ENCODE assay signal across 27 cellular contexts in the genomic region with DNA sequence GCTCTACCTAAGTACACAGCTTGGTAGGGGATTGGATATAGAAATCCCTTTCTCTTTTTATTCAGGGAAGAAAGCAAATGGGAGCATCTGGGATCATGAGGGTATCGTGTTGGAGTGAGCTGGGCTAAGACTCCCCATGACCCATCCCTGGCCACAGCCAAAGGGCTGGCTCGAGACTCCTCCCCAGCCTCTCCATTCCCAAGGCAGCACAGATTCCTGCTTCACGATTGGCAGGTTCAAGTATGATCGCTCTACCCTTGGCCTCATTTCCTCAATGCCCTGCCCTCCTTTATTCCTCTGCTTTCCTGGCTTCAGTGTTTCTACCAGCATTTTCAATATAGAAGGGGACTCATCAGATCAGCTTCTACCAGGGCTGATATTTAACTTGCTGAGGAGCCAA.
A peak's percentile ranks its signal among the peaks of the same experiment; 100 is the strongest.
DNase-seq lines count a peak whose midpoint lies in the region; ATAC-seq, FAIRE-seq and TF ChIP-seq lines count a peak whose summit lies in the region.
"Had no signal": no experiment of that assay in that cellular context is flagged by ENCODE, and none has a peak within 500 bp of the region (broad histone marks: within the 10 kb centered on the region; RNA-seq: fewer than 3 reads in every experiment).

No MANE protein-coding gene starts in this region.

- H3K9me3 ChIP-seq in cardiac muscle cell (ENCODE audit: low read depth) (no peaks in the 10 kb centered on the region), heart right ventricle (no peaks in the 10 kb centered on the region), small intestine (ENCODE audit: control insufficient read depth, low read depth) (no peaks in the 10 kb centered on the region)
- H3K9me3 ChIP-seq: A549, BE2C, HAP-1 had no signal

- 75 to 77% methylated on average over 4 of the region's 4 CpGs for WGBS in heart right ventricle, 2 donors
- WGBS in small intestine, 3 donors, result 69 to 82% (median 74%) methylated on average over 4 of the region's 4 CpGs

- ATAC-seq in heart right ventricle (no peak), WTC11 (peak; percentile 64), left colon (peak; percentile 70), HG02763 (IDR thresholded peaks at IDR 0.05; ENCODE audit: unreplicated experiment) (no peak)
- ATAC-seq: A549 had no signal

- H3K27ac ChIP-seq in cardiac muscle cell, result peak overlapping the region; percentile 99
- no peak overlapping the region for H3K27ac ChIP-seq in heart right ventricle
- H3K27ac ChIP-seq in small intestine (ENCODE audit: low read depth in 1 of 2, low read length in 1 of 2), result no peak overlapping the region
- H3K27ac ChIP-seq: A549; BLaER1 treated with 17β-estradiol and CSF1 and Interleukin-3, amounts not matched to agents 10 nM and 100 nM; GM23248 had no signal

- H3K4me3 ChIP-seq in cardiac muscle cell (no peak overlapping the region), heart right ventricle (no peak overlapping the region), small intestine (ENCODE audit: low read depth in 1 of 2, low read length in 2 of 2) (no peak overlapping the region)
- H3K4me3 ChIP-seq: A549; BLaER1 treated with 17β-estradiol and CSF1 and Interleukin-3, amounts not matched to agents 10 nM and 100 nM; GM23248; HAP-1 had no signal

- H3K4me1 Mint-ChIP-seq in WTC11, result peaks cover 8% of the 10 kb centered on the region; the same call in 1 of the 2 replicates
- H3K4me1 Mint-ChIP-seq in progenitor cell of endocrine pancreas (ENCODE audit: low read depth), result peaks cover 38% of the 10 kb centered on the region
- H3K4me1 Mint-ChIP-seq: CD14-positive monocyte; CD8-positive, alpha-beta memory T cell had no signal

- no peaks in the 10 kb centered on the region for H3K27me3 Mint-ChIP-seq in WTC11 (ENCODE audit: low read depth)
- H3K27me3 Mint-ChIP-seq in progenitor cell of endocrine pancreas, result no peaks in the 10 kb centered on the region

- H3K27ac Mint-ChIP-seq in WTC11, result no peak overlapping the region
- peak overlapping the region; percentile 18 for H3K27ac Mint-ChIP-seq in progenitor cell of endocrine pancreas
- H3K27ac Mint-ChIP-seq: CD14-positive monocyte; CD4-positive, alpha-beta T cell; CD8-positive, alpha-beta memory T cell; HFFc6 had no signal

- peaks cover 86% of the 10 kb centered on the region for H3K4me1 ChIP-seq in cardiac muscle cell (ENCODE audit: low read depth)
- H3K4me1 ChIP-seq in heart right ventricle, result peaks cover 0 to 6% (median 0%) of the 10 kb centered on the region in 9 donors
- peaks cover 2 to 7% of the 10 kb centered on the region in 2 donors for H3K4me1 ChIP-seq in small intestine (ENCODE audit: control insufficient read depth in 2 of 2, insufficient read depth in 1 of 2, low read depth in 1 of 2, low read length in 1 of 2)
- H3K4me1 ChIP-seq: A549; BLaER1 treated with 17β-estradiol and CSF1 and Interleukin-3, amounts not matched to agents 10 nM and 100 nM; HAP-1 had no signal

- H3K36me3 Mint-ChIP-seq in WTC11, result no peaks in the 10 kb centered on the region
- H3K36me3 Mint-ChIP-seq in progenitor cell of endocrine pancreas (ENCODE audit: insufficient read depth), result no peaks in the 10 kb centered on the region
- H3K36me3 Mint-ChIP-seq: CD14-positive monocyte; CD8-positive, alpha-beta memory T cell had no signal

- H3K9me3 Mint-ChIP-seq in WTC11 (no peaks in the 10 kb centered on the region), progenitor cell of endocrine pancreas (ENCODE audit: low read depth) (peaks cover 3% of the 10 kb centered on the region)
- H3K9me3 Mint-ChIP-seq: CD4-positive, alpha-beta T cell; CD8-positive, alpha-beta memory T cell; HFFc6 had no signal

- POLR2A ChIA-PET in WTC11 (lab: Charles Lee), result no interaction called here

- no peaks in the 10 kb centered on the region for H3K36me3 ChIP-seq in cardiac muscle cell
- H3K36me3 ChIP-seq in heart right ventricle, result no peaks in the 10 kb centered on the region
- no peaks in the 10 kb centered on the region for H3K36me3 ChIP-seq in small intestine (ENCODE audit: control insufficient read depth in 2 of 2, insufficient read depth in 2 of 2, low read length in 2 of 2)
- H3K36me3 ChIP-seq: BE2C, HAP-1 had no signal

- DNase-seq in cardiac muscle cell (ENCODE audit: low read depth in 1 of 2, low spot score in 1 of 2) (peak in 1 of 2 donors; percentile 48), heart right ventricle (no peak), WTC11 (ENCODE audit: low spot score) (no peak), left colon (no peak), progenitor cell of endocrine pancreas (ENCODE audit: low spot score, unreplicated experiment) (no peak), small intestine (no peak), cortex of kidney (lab: John Stamatoyannopoulos, UW) (no peak)
- DNase-seq: 8988T; ACHN; AML-193; BE2C; CD4-positive, alpha-beta T cell; CD8-positive, alpha-beta memory T cell; DMS 273 treated with DMSO at 0.1 percent for 48 hours; DMS79; EL; GF-D8; GM23248; HFFc6 had no signal

- H3K27me3 ChIP-seq in cardiac muscle cell (no peaks in the 10 kb centered on the region), heart right ventricle (no peaks in the 10 kb centered on the region), small intestine (ENCODE audit: control insufficient read depth in 2 of 2, insufficient read depth in 2 of 2, low read length in 2 of 2) (no peaks in the 10 kb centered on the region)
- H3K27me3 ChIP-seq: BE2C; BLaER1 treated with 17β-estradiol and CSF1 and Interleukin-3, amounts not matched to agents 10 nM and 100 nM had no signal

- no peak for FAIRE-seq in small intestine (lab: Jason Lieb, UNC)
- FAIRE-seq: A549, D721Med, GM12892, H54 had no signal

- H3K4me3 Mint-ChIP-seq in WTC11 (no peak overlapping the region), progenitor cell of endocrine pancreas (ENCODE audit: low read depth) (no peak overlapping the region)
- H3K4me3 Mint-ChIP-seq: CD14-positive monocyte; CD4-positive, alpha-beta T cell; CD8-positive, alpha-beta memory T cell; HFFc6 had no signal

- no peak for TF ChIP-seq CTCF in cardiac muscle cell (IDR thresholded peaks at IDR 0.05; ENCODE audit: low read depth, low read length)
- TF ChIP-seq CTCF in heart right ventricle (IDR thresholded peaks at IDR 0.05), result no peak
- no peak for TF ChIP-seq CTCF in WTC11 (IDR thresholded peaks at IDR 0.05)
- no peak for TF ChIP-seq CTCF in progenitor cell of endocrine pancreas (IDR thresholded peaks at IDR 0.05; ENCODE audit: unreplicated experiment)

- intact Hi-C loops in heart right ventricle (cut with DNase I), result no loop called here
- intact Hi-C loops in left colon (cut with DNase I, micrococcal nuclease), result no loop called here

- CTCF ChIA-PET in WTC11 (lab: Charles Lee), result interaction anchor here (0.5 to 2.5 kb wide), 4 partner anchors 10 to 324 kb away, joined by 4 to 15 read pairs (median 4); no protein-coding TSS in a partner anchor

TF ChIP-seq in WTC11, 78 proteins besides CTCF, POLR2A, EP300 and RAD21 (continues in another document):
- TF ChIP-seq, protein P1, sequence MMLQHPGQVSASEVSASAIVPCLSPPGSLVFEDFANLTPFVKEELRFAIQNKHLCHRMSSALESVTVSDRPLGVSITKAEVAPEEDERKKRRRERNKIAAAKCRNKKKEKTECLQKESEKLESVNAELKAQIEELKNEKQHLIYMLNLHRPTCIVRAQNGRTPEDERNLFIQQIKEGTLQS (CRISPR knock-in tag; conservative IDR thresholded peaks at IDR 0.05), result no peak
- TF ChIP-seq HMGA2 (CRISPR knock-in tag; IDR thresholded peaks at IDR 0.05) (no peak), SP1 (CRISPR knock-in tag; conservative IDR thresholded peaks at IDR 0.05) (no peak), FOXK1 (CRISPR knock-in tag; IDR thresholded peaks at IDR 0.05) (no peak)
- TF ChIP-seq, protein P2, sequence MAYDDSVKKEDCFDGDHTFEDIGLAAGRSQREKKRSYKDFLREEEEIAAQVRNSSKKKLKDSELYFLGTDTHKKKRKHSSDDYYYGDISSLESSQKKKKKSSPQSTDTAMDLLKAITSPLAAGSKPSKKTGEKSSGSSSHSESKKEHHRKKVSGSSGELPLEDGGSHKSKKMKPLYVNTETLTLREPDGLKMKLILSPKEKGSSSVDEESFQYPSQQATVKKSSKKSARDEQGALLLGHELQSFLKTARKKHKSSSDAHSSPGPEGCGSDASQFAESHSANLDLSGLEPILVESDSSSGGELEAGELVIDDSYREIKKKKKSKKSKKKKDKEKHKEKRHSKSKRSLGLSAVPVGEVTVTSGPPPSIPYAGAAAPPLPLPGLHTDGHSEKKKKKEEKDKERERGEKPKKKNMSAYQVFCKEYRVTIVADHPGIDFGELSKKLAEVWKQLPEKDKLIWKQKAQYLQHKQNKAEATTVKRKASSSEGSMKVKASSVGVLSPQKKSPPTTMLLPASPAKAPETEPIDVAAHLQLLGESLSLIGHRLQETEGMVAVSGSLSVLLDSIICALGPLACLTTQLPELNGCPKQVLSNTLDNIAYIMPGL (CRISPR knock-in tag; IDR thresholded peaks at IDR 0.05), result no peak
- TF ChIP-seq, protein P3, sequence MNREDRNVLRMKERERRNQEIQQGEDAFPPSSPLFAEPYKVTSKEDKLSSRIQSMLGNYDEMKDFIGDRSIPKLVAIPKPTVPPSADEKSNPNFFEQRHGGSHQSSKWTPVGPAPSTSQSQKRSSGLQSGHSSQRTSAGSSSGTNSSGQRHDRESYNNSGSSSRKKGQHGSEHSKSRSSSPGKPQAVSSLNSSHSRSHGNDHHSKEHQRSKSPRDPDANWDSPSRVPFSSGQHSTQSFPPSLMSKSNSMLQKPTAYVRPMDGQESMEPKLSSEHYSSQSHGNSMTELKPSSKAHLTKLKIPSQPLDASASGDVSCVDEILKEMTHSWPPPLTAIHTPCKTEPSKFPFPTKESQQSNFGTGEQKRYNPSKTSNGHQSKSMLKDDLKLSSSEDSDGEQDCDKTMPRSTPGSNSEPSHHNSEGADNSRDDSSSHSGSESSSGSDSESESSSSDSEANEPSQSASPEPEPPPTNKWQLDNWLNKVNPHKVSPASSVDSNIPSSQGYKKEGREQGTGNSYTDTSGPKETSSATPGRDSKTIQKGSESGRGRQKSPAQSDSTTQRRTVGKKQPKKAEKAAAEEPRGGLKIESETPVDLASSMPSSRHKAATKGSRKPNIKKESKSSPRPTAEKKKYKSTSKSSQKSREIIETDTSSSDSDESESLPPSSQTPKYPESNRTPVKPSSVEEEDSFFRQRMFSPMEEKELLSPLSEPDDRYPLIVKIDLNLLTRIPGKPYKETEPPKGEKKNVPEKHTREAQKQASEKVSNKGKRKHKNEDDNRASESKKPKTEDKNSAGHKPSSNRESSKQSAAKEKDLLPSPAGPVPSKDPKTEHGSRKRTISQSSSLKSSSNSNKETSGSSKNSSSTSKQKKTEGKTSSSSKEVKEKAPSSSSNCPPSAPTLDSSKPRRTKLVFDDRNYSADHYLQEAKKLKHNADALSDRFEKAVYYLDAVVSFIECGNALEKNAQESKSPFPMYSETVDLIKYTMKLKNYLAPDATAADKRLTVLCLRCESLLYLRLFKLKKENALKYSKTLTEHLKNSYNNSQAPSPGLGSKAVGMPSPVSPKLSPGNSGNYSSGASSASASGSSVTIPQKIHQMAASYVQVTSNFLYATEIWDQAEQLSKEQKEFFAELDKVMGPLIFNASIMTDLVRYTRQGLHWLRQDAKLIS (CRISPR knock-in tag; IDR thresholded peaks at IDR 0.05; ENCODE audit: borderline replicate concordance), result no peak

Comparison
In these comparisons a context has a peak if more than half of its experiments do, and no peak if none do; other contexts are left out.
1. ATAC-seq: peak in WTC11 (single experiment) and left colon (single experiment); none in heart right ventricle (0 of 8) and HG02763 (single experiment).